Comparison of ENCODE assay signal across 9 cellular contexts in genomic region chr1:234617135-234617985, GRCh38. TPM values are rescaled to one million over a fixed set of nuclear protein-coding genes. Genes with fewer than 3 reads are reported as not detected.
DNase-seq lines count a peak whose midpoint lies in the region; ATAC-seq and TF ChIP-seq lines count a peak whose summit lies in the region.
"Had no signal": no experiment of that assay in that cellular context is flagged by ENCODE, and none has a peak within 500 bp of the region (broad histone marks: within the 10 kb centered on the region; RNA-seq: fewer than 3 reads in every experiment).

No MANE protein-coding gene starts in this region.

- no peak overlapping the region for H3K4me3 Mint-ChIP-seq in GM23338
- no peak overlapping the region for H3K4me3 Mint-ChIP-seq in glutamatergic neuron (ENCODE audit: unreplicated experiment)
- H3K4me3 Mint-ChIP-seq in stimulated activated naive B cell treated with anti-CD40 and anti-IgM and Interleukin-4, amounts not matched to agents 10 μg/mL and 1 μg/mL and 100 μg/mL, for 72 hours, result no peak overlapping the region
- H3K4me3 Mint-ChIP-seq: activated naive CD4-positive, alpha-beta T cell treated with anti-CD3 and anti-CD28 coated beads, Interleukin-2, amount 50 U/mL, for 24 hours had no signal

- DNase-seq in GM23338 (ENCODE audit: low spot score), result peak; percentile 43
- no peak for DNase-seq in glutamatergic neuron
- DNase-seq in stimulated activated naive B cell treated with anti-CD40 and anti-IgM and Interleukin-4, amounts not matched to agents 10 μg/mL and 1 μg/mL and 100 μg/mL, for 72 hours, result no peak
- no peak for DNase-seq in amygdala (lab: John Stamatoyannopoulos, UW)
- no peak for DNase-seq in adrenal gland

- H3K9me2 ChIP-seq in GM23338 (ENCODE audit: insufficient read depth), result no peaks in the 10 kb centered on the region

- H3K27me3 Mint-ChIP-seq in GM23338 (ENCODE audit: insufficient read depth, low read depth, poor library complexity) (peaks cover 2% of the 10 kb centered on the region), glutamatergic neuron (ENCODE audit: unreplicated experiment) (peaks cover 5% of the 10 kb centered on the region)
- H3K27me3 Mint-ChIP-seq in stimulated activated naive B cell treated with anti-CD40 and anti-IgM and Interleukin-4, amounts not matched to agents 10 μg/mL and 1 μg/mL and 100 μg/mL, for 72 hours, result no peaks in the 10 kb centered on the region
- H3K27me3 Mint-ChIP-seq: activated naive CD4-positive, alpha-beta T cell treated with anti-CD3 and anti-CD28 coated beads, Interleukin-2, amount 50 U/mL, for 24 hours had no signal

- H3K79me2 ChIP-seq in GM23338 (replicated peaks; ENCODE audit: insufficient read depth), result no peaks in the 10 kb centered on the region

- intact Hi-C loops in adrenal gland (cut with DNase I), result no loop called here

- H3K27ac ChIP-seq in GM23338 (ENCODE audit: low read depth), result no peak overlapping the region; the same call in 1 of the 2 replicates
- no peak overlapping the region for H3K27ac ChIP-seq in adrenal gland

- TF ChIP-seq POLR2A in adrenal gland (IDR thresholded peaks at IDR 0.05), result no peak

- 77 to 82% (median 79%) methylated on average over 14 of the region's 14 CpGs for WGBS in adrenal gland, 4 donors

- peaks cover 40% of the 10 kb centered on the region for H3K4me1 ChIP-seq in GM23338 (ENCODE audit: insufficient read depth)
- peaks cover 12 to 25% of the 10 kb centered on the region in 2 donors for H3K4me1 ChIP-seq in adrenal gland (replicated peaks in 1 of 2)

- H3K4me2 ChIP-seq in GM23338, result no peak overlapping the region

- H3K9me3 ChIP-seq in adrenal gland (replicated peaks in 1 of 3), result no peaks in the 10 kb centered on the region

- H3K36me3 Mint-ChIP-seq in GM23338 (ENCODE audit: low read depth) (no peaks in the 10 kb centered on the region), glutamatergic neuron (ENCODE audit: unreplicated experiment) (no peaks in the 10 kb centered on the region)
- H3K36me3 Mint-ChIP-seq in stimulated activated naive B cell treated with anti-CD40 and anti-IgM and Interleukin-4, amounts not matched to agents 10 μg/mL and 1 μg/mL and 100 μg/mL, for 72 hours, result no peaks in the 10 kb centered on the region
- H3K36me3 Mint-ChIP-seq: activated naive CD4-positive, alpha-beta T cell treated with anti-CD3 and anti-CD28 coated beads, Interleukin-2, amount 50 U/mL, for 24 hours had no signal

- H3K27me3 ChIP-seq in GM23338 (ENCODE audit: insufficient read depth) (no peaks in the 10 kb centered on the region), adrenal gland (no peaks in the 10 kb centered on the region)

- H3K4me3 ChIP-seq in GM23338 (no peak overlapping the region), adrenal gland (no peak overlapping the region)

- H3K9me3 Mint-ChIP-seq in GM23338 (no peaks in the 10 kb centered on the region), glutamatergic neuron (ENCODE audit: unreplicated experiment) (peaks cover 5% of the 10 kb centered on the region)
- no peaks in the 10 kb centered on the region for H3K9me3 Mint-ChIP-seq in stimulated activated naive B cell treated with anti-CD40 and anti-IgM and Interleukin-4, amounts not matched to agents 10 μg/mL and 1 μg/mL and 100 μg/mL, for 72 hours
- H3K9me3 Mint-ChIP-seq: activated naive CD4-positive, alpha-beta T cell treated with anti-CD3 and anti-CD28 coated beads, Interleukin-2, amount 50 U/mL, for 24 hours had no signal

- ATAC-seq in GM23338 (peak; percentile 17; the same call in 2 of the 3 replicates), SK-N-SH treated with all-trans-retinoic acid at 6 μM for 48 hours (no peak), GM18867 (IDR thresholded peaks at IDR 0.05; ENCODE audit: unreplicated experiment) (no peak), GM19455 (IDR thresholded peaks at IDR 0.05; ENCODE audit: unreplicated experiment) (no peak)
- ATAC-seq in stimulated activated naive B cell treated with anti-CD40 and anti-IgM and Interleukin-4, amounts not matched to agents 10 μg/mL and 1 μg/mL and 100 μg/mL, for 72 hours (replicated peaks), result no peak

- H3K4me1 Mint-ChIP-seq in GM23338 (peaks cover 53% of the 10 kb centered on the region), glutamatergic neuron (ENCODE audit: low read depth, unreplicated experiment) (peaks cover 50% of the 10 kb centered on the region)
- H3K4me1 Mint-ChIP-seq in stimulated activated naive B cell treated with anti-CD40 and anti-IgM and Interleukin-4, amounts not matched to agents 10 μg/mL and 1 μg/mL and 100 μg/mL, for 72 hours, result peaks cover 18 to 33% of the 10 kb centered on the region in 2 donors

- H4K20me1 ChIP-seq in GM23338 (replicated peaks; ENCODE audit: insufficient read depth), result no peaks in the 10 kb centered on the region

- no peaks in the 10 kb centered on the region for H3K36me3 ChIP-seq in GM23338 (ENCODE audit: insufficient read depth)
- H3K36me3 ChIP-seq in adrenal gland (replicated peaks in 1 of 2), result no peaks in the 10 kb centered on the region

- TF ChIP-seq CTCF in GM23338 (conservative IDR thresholded peaks at IDR 0.05; ENCODE audit: low read depth in 2 of 2) (peak in 1 of 2 experiments; percentile 52; a peak in 3 of 4 replicates), glutamatergic neuron (IDR thresholded peaks at IDR 0.05; ENCODE audit: partially characterized antibody, unreplicated experiment) (peak; percentile 23), adrenal gland (IDR thresholded peaks at IDR 0.05) (no peak)

- peak overlapping the region; percentile 89 for H3K27ac Mint-ChIP-seq in GM23338
- no peak overlapping the region for H3K27ac Mint-ChIP-seq in glutamatergic neuron (ENCODE audit: unreplicated experiment)
- peak overlapping the region; percentile 25 for H3K27ac Mint-ChIP-seq in stimulated activated naive B cell treated with anti-CD40 and anti-IgM and Interleukin-4, amounts not matched to agents 10 μg/mL and 1 μg/mL and 100 μg/mL, for 72 hours
- H3K27ac Mint-ChIP-seq: activated naive CD4-positive, alpha-beta T cell treated with anti-CD3 and anti-CD28 coated beads, Interleukin-2, amount 50 U/mL, for 24 hours had no signal

- H3F3A ChIP-seq in GM23338 (replicated peaks; ENCODE audit: low read depth), result no peaks in the 10 kb centered on the region

- no peak overlapping the region for H2AFZ ChIP-seq in GM23338

TF ChIP-seq in GM23338, 12 proteins besides CTCF, POLR2A, EP300 and RAD21 (continues in another document):
- TF ChIP-seq CREB1 (CRISPR knock-in tag; IDR thresholded peaks at IDR 0.05; ENCODE audit: low read depth) (no peak), JUNB (IDR thresholded peaks at IDR 0.05; ENCODE audit: unreplicated experiment) (no peak), EZH2phosphoT487 (IDR thresholded peaks at IDR 0.05; ENCODE audit: unreplicated experiment) (no peak), POLR2AphosphoS5 (IDR thresholded peaks at IDR 0.05; ENCODE audit: low read depth) (no peak), ZNF331 (CRISPR knock-in tag; IDR thresholded peaks at IDR 0.05; ENCODE audit: low read depth) (no peak)

TF ChIP-seq in SK-N-SH treated with all-trans-retinoic acid at 6 μM for 48 hours, 23 proteins besides CTCF, POLR2A, EP300 and RAD21:
- TF ChIP-seq OSR1 (CRISPR knock-in tag; IDR thresholded peaks at IDR 0.05) (0 out of 2 replicates have a peak, but pooled peaks have one; percentile 38), CSDC2 (CRISPR knock-in tag; IDR thresholded peaks at IDR 0.05) (no peak), ARNTL (CRISPR knock-in tag; IDR thresholded peaks at IDR 0.05; ENCODE audit: borderline replicate concordance, low read depth) (no peak)
TF ChIP-seq in SK-N-SH treated with all-trans-retinoic acid at 6 μM for 48 hours: peak in this region for 1.

RNA-seq across cellular contexts. Expression of gene IRF2BP2, which starts 7.4 kb away (rescaled TPM):
- total RNA-seq in GM23338 (2014; rRNA removed; shearing (Covaris generic)), result 62.4 and 62.9 TPM in 2 replicates
- polyA plus RNA-seq in GM23338 (2016; fragmentation: Nextera tagmentation; extraction: Ambion mirVana) (19.4 and 21.5 TPM in 2 replicates), adrenal gland (10 to 100 TPM; 47.2 to 87.6 (median 67.4) TPM)
- total RNA-seq in glutamatergic neuron (ENCODE audit: unreplicated experiment) (199 TPM), adrenal gland (100 to 1,000 TPM in 4 of 8 donors, 10 to 100 TPM in 4; 66.5 to 182 (median 102) TPM)
